In genomic region chr10:124830445-124830844, GRCh38 we compare ENCODE assay signal across 31 cellular contexts.
"Had no signal": no experiment of that assay in that cellular context is flagged by ENCODE, and none has a peak within 500 bp of the region (broad histone marks: within the 10 kb centered on the region; RNA-seq: fewer than 3 reads in every experiment).

No MANE protein-coding gene starts in this region.

- H3K4me1 ChIP-seq: ascending aorta, foreskin keratinocyte, pancreas, right atrium auricular region, thyroid gland had no signal

- H3K4me3 ChIP-seq: ascending aorta, cardiac muscle cell, coronary artery, pancreas, right atrium auricular region, thyroid gland had no signal

- H3K9me3 ChIP-seq: ascending aorta, pancreas, right atrium auricular region, SK-N-SH, thyroid gland had no signal

- ATAC-seq: activated CD4-positive, CD25-positive, alpha-beta regulatory T cell treated with anti-CD3 and anti-CD28 coated beads, Interleukin-2, amount 50 U/mL, for 24 hours; activated T-cell treated with anti-CD3 and anti-CD28 coated beads, Interleukin-2, amount 50 U/mL, for 4 hours; esophagus mucosa; foreskin keratinocyte; left ventricle myocardium superior; naive thymus-derived CD8-positive, alpha-beta T cell had no signal

- H3K27me3 Mint-ChIP-seq: activated CD4-positive, alpha-beta memory T cell treated with anti-CD3 and anti-CD28 coated beads for 36 hours; activated CD4-positive, alpha-beta T cell treated with anti-CD3 and anti-CD28 coated beads, Interleukin-2, amount 10 ng/mL, durations not matched to agents 24 days and 14 days; activated naive CD4-positive, alpha-beta T cell treated with anti-CD3 and anti-CD28 coated beads, Interleukin-2, amount 50 U/mL, for 24 hours; brain; naive thymus-derived CD8-positive, alpha-beta T cell had no signal

- DNase-seq: activated CD4-positive, alpha-beta memory T cell treated with anti-CD3 and anti-CD28 coated beads for 36 hours; activated CD4-positive, alpha-beta T cell treated with anti-CD3 and anti-CD28 coated beads, Interleukin-2, amount 10 ng/mL, durations not matched to agents 24 days and 14 days; activated CD8-positive, alpha-beta memory T cell treated with anti-CD3 and anti-CD28 coated beads, Interleukin-2, amount 50 U/mL, for 48 hours; activated T-cell treated with anti-CD3 and anti-CD28 coated beads, Interleukin-2, amount 50 U/mL, for 4 hours; cerebellar nuclear complex; endodermal cell; foreskin keratinocyte; glutamatergic neuron; islet precursor cell; left ventricle myocardium superior; naive thymus-derived CD8-positive, alpha-beta T cell; pancreas; SK-N-SH; stimulated activated CD4-positive, alpha-beta T cell treated with anti-CD3 and anti-CD28 coated beads, Interleukin-15, amount 100 ng/mL, for 24 hours; stimulated activated CD4-positive, alpha-beta T cell treated with anti-CD3 and anti-CD28 coated beads, Interleukin-2, amount 100 ng/mL, for 24 hours; stimulated activated naive CD4-positive, alpha-beta T cell treated with Interleukin-2 at 50 U/mL for 16 hours; SW 1271; T-helper 9 cell; thyroid gland; WERI-Rb-1 had no signal

- H3K4me3 Mint-ChIP-seq: activated CD4-positive, alpha-beta memory T cell treated with anti-CD3 and anti-CD28 coated beads for 36 hours; activated CD4-positive, alpha-beta T cell treated with anti-CD3 and anti-CD28 coated beads, Interleukin-2, amount 10 ng/mL, durations not matched to agents 24 days and 14 days; activated naive CD4-positive, alpha-beta T cell treated with anti-CD3 and anti-CD28 coated beads, Interleukin-2, amount 50 U/mL, for 24 hours; activated T-cell treated with anti-CD3 and anti-CD28 coated beads, Interleukin-2, amount 50 U/mL, for 4 hours; brain; endodermal cell; naive thymus-derived CD8-positive, alpha-beta T cell; neural crest cell; T-helper 1 cell treated with Interleukin-12 subunit alpha and Interleukin-12 subunit beta and Interleukin-4 antibody, amounts not matched to agents 30 μg/mL and 1 μg/mL, for 36 hours had no signal

- H3K27me3 ChIP-seq: ascending aorta, cardiac muscle cell, foreskin keratinocyte, pancreas, right atrium auricular region, thyroid gland had no signal

- H3K9me3 Mint-ChIP-seq: activated CD4-positive, alpha-beta memory T cell treated with anti-CD3 and anti-CD28 coated beads for 36 hours; activated CD4-positive, alpha-beta T cell treated with anti-CD3 and anti-CD28 coated beads, Interleukin-2, amount 10 ng/mL, durations not matched to agents 24 days and 14 days; activated naive CD4-positive, alpha-beta T cell treated with anti-CD3 and anti-CD28 coated beads, Interleukin-2, amount 50 U/mL, for 24 hours; activated T-cell treated with anti-CD3 and anti-CD28 coated beads, Interleukin-2, amount 50 U/mL, for 4 hours; activated T-helper 2 cell treated with anti-CD3 and anti-CD28 coated beads, Interferon-gamma antibody, Interleukin-2, Interleukin-4, amounts not matched to agents 10 μg/mL and 5 μg/mL and 100 μg/mL, durations not matched to agents 14 hours and 24 hours and 36 hours; brain; endodermal cell; naive thymus-derived CD8-positive, alpha-beta T cell; neural crest cell; T-helper 1 cell treated with Interleukin-12 subunit alpha and Interleukin-12 subunit beta and Interleukin-4 antibody, amounts not matched to agents 30 μg/mL and 1 μg/mL, for 36 hours had no signal

- H3K9ac ChIP-seq: SK-N-SH had no signal

- H3K27ac Mint-ChIP-seq: activated CD4-positive, alpha-beta memory T cell treated with anti-CD3 and anti-CD28 coated beads for 36 hours; activated CD4-positive, alpha-beta T cell treated with anti-CD3 and anti-CD28 coated beads, Interleukin-2, amount 10 ng/mL, durations not matched to agents 24 days and 14 days; activated naive CD4-positive, alpha-beta T cell treated with anti-CD3 and anti-CD28 coated beads, Interleukin-2, amount 50 U/mL, for 24 hours; activated T-helper 2 cell treated with anti-CD3 and anti-CD28 coated beads, Interferon-gamma antibody, Interleukin-2, Interleukin-4, amounts not matched to agents 10 μg/mL and 5 μg/mL and 100 μg/mL, durations not matched to agents 14 hours and 24 hours and 36 hours; endodermal cell; T-helper 1 cell treated with Interleukin-12 subunit alpha and Interleukin-12 subunit beta and Interleukin-4 antibody, amounts not matched to agents 30 μg/mL and 1 μg/mL, for 36 hours had no signal

- H3K27ac ChIP-seq: ascending aorta, cardiac muscle cell, coronary artery, foreskin keratinocyte, pancreas, right atrium auricular region, thyroid gland, WERI-Rb-1 had no signal

- H3K4me1 Mint-ChIP-seq: activated CD4-positive, alpha-beta T cell treated with anti-CD3 and anti-CD28 coated beads, Interleukin-2, amount 10 ng/mL, durations not matched to agents 24 days and 14 days; activated naive CD4-positive, alpha-beta T cell treated with anti-CD3 and anti-CD28 coated beads, Interleukin-2, amount 50 U/mL, for 24 hours; brain; endodermal cell; naive thymus-derived CD8-positive, alpha-beta T cell; neural crest cell had no signal
